18 cellular contexts compared by ENCODE assay signal in genomic region chr3:149464706-149465328, GRCh38. TPM values are rescaled to one million over a fixed set of nuclear protein-coding genes. Genes with fewer than 3 reads are reported as not detected.
"Had no signal": no experiment of that assay in that cellular context is flagged by ENCODE, and none has a peak within 500 bp of the region (broad histone marks: within the 10 kb centered on the region; RNA-seq: fewer than 3 reads in every experiment).

No MANE protein-coding gene starts in this region.

- H3K4me1 Mint-ChIP-seq: activated CD8-positive, alpha-beta memory T cell treated with anti-CD3 and anti-CD28 coated beads, Interleukin-2, amount 10 ng/mL, durations not matched to agents 7 days and 5 days; activated naive CD4-positive, alpha-beta T cell treated with anti-CD3 and anti-CD28 coated beads, Interleukin-2, amount 50 U/mL, for 24 hours had no signal

- H3K4me3 Mint-ChIP-seq: activated CD8-positive, alpha-beta memory T cell treated with anti-CD3 and anti-CD28 coated beads, Interleukin-2, amount 10 ng/mL, durations not matched to agents 7 days and 5 days; activated naive CD4-positive, alpha-beta T cell treated with anti-CD3 and anti-CD28 coated beads, Interleukin-2, amount 50 U/mL, for 24 hours; activated T-cell treated with anti-CD3 and anti-CD28 coated beads, Interleukin-2, amount 50 U/mL, for 24 hours; neural crest cell had no signal

- FAIRE-seq: endometrium, pancreas had no signal

- DNase-seq: activated CD4-positive, alpha-beta T cell treated with anti-CD3 and anti-CD28 coated beads, Interleukin-2, amount 50 U/mL, for 48 hours; activated CD8-positive, alpha-beta memory T cell treated with anti-CD3 and anti-CD28 coated beads, Interleukin-2, amount 10 ng/mL, durations not matched to agents 7 days and 5 days; activated effector memory CD4-positive, alpha-beta T cell treated with Interleukin-2 at 50 U/mL for 16 hours; activated T-cell treated with anti-CD3 and anti-CD28 coated beads, Interleukin-2, amount 50 U/mL, for 24 hours; caudate nucleus; colonic mucosa; kidney glomerular epithelial cell; mesendoderm; sigmoid colon; stimulated activated CD4-positive, alpha-beta T cell treated with anti-CD3 and anti-CD28 coated beads, Interleukin-2, amount 100 ng/mL, for 24 hours; T-helper 1 cell; T1000; thyroid gland had no signal

- H3K36me3 Mint-ChIP-seq: activated CD8-positive, alpha-beta memory T cell treated with anti-CD3 and anti-CD28 coated beads, Interleukin-2, amount 10 ng/mL, durations not matched to agents 7 days and 5 days; activated naive CD4-positive, alpha-beta T cell treated with anti-CD3 and anti-CD28 coated beads, Interleukin-2, amount 50 U/mL, for 24 hours had no signal

- H3K9me3 Mint-ChIP-seq: activated naive CD4-positive, alpha-beta T cell treated with anti-CD3 and anti-CD28 coated beads, Interleukin-2, amount 50 U/mL, for 24 hours; activated T-cell treated with anti-CD3 and anti-CD28 coated beads, Interleukin-2, amount 50 U/mL, for 24 hours had no signal

- H3K9me3 ChIP-seq: colonic mucosa, pancreas, sigmoid colon, thyroid gland had no signal

- H3K4me1 ChIP-seq: colonic mucosa, thyroid gland had no signal

- H3K4me3 ChIP-seq: colonic mucosa, pancreas, sigmoid colon, thyroid gland had no signal

- ATAC-seq: activated CD8-positive, alpha-beta memory T cell treated with anti-CD3 and anti-CD28 coated beads, Interleukin-2, amount 10 ng/mL, durations not matched to agents 7 days and 5 days; pancreas had no signal

- H3K27ac Mint-ChIP-seq: activated CD8-positive, alpha-beta memory T cell treated with anti-CD3 and anti-CD28 coated beads, Interleukin-2, amount 10 ng/mL, durations not matched to agents 7 days and 5 days; activated naive CD4-positive, alpha-beta T cell treated with anti-CD3 and anti-CD28 coated beads, Interleukin-2, amount 50 U/mL, for 24 hours; activated T-cell treated with anti-CD3 and anti-CD28 coated beads, Interleukin-2, amount 50 U/mL, for 24 hours had no signal

- H3K36me3 ChIP-seq: colonic mucosa, pancreas, sigmoid colon, thyroid gland had no signal

- H3K27me3 ChIP-seq: colonic mucosa, pancreas, sigmoid colon, thyroid gland had no signal

- H3K27ac ChIP-seq: colonic mucosa, pancreas, sigmoid colon, thyroid gland, VCaP had no signal

RNA-seq across cellular contexts. Expression of gene TM4SF4, which starts 9.7 kb away (rescaled TPM):
- total RNA-seq: activated CD8-positive, alpha-beta memory T cell treated with anti-CD3 and anti-CD28 coated beads, Interleukin-2, amount 10 ng/mL, durations not matched to agents 7 days and 5 days; neural crest cell had no signal
